Comparison of ENCODE assay signal across 18 cellular contexts in genomic region chr20:36183155-36183944, GRCh38.
"Had no signal": no experiment of that assay in that cellular context is flagged by ENCODE, and none has a peak within 500 bp of the region (broad histone marks: within the 10 kb centered on the region; RNA-seq: fewer than 3 reads in every experiment).

No MANE protein-coding gene starts in this region.

- H3K27ac Mint-ChIP-seq: activated CD8-positive, alpha-beta memory T cell treated with anti-CD3 and anti-CD28 coated beads, Interleukin-2, amount 10 ng/mL, durations not matched to agents 7 days and 5 days; activated T-cell treated with anti-CD3 and anti-CD28 coated beads, Interleukin-2, amount 50 U/mL, for 24 hours; memory B cell; nephron; T-helper 2 cell treated with Interferon-gamma antibody and Interleukin-4, amounts not matched to agents 5 μg/mL and 100 μg/mL, for 36 hours had no signal

- DNase-seq: activated CD4-positive, alpha-beta T cell treated with anti-CD3 and anti-CD28 coated beads, Interleukin-2, amount 50 U/mL, for 48 hours; activated CD8-positive, alpha-beta memory T cell treated with anti-CD3 and anti-CD28 coated beads, Interleukin-2, amount 10 ng/mL, durations not matched to agents 7 days and 5 days; activated effector memory CD4-positive, alpha-beta T cell treated with Interleukin-2 at 50 U/mL for 16 hours; activated naive CD4-positive, alpha-beta T cell treated with anti-CD3 and anti-CD28 coated beads, Interleukin-2, amount 50 U/mL, for 16 hours; activated T-cell treated with anti-CD3 and anti-CD28 coated beads, Interleukin-2, amount 50 U/mL, for 24 hours; gastrocnemius medialis; heart right ventricle; left ventricle myocardium inferior; occipital lobe; stimulated activated CD4-positive, alpha-beta T cell treated with anti-CD3 and anti-CD28 coated beads, Interleukin-1b, Interleukin-23, amount 100 ng/mL, for 48 hours; stomach had no signal

- H3K27me3 Mint-ChIP-seq: activated CD8-positive, alpha-beta memory T cell treated with anti-CD3 and anti-CD28 coated beads, Interleukin-2, amount 10 ng/mL, durations not matched to agents 7 days and 5 days; activated T-cell treated with anti-CD3 and anti-CD28 coated beads, Interleukin-2, amount 50 U/mL, for 24 hours; memory B cell had no signal

- H3K4me1 Mint-ChIP-seq: memory B cell, nephron had no signal

- H3K36me3 Mint-ChIP-seq: activated CD8-positive, alpha-beta memory T cell treated with anti-CD3 and anti-CD28 coated beads, Interleukin-2, amount 10 ng/mL, durations not matched to agents 7 days and 5 days; memory B cell had no signal

- H3K9me3 ChIP-seq: gastrocnemius medialis, heart right ventricle, left ventricle myocardium inferior, prostate gland, stomach had no signal

- H3K4me3 Mint-ChIP-seq: activated CD8-positive, alpha-beta memory T cell treated with anti-CD3 and anti-CD28 coated beads, Interleukin-2, amount 10 ng/mL, durations not matched to agents 7 days and 5 days; activated T-cell treated with anti-CD3 and anti-CD28 coated beads, Interleukin-2, amount 50 U/mL, for 24 hours; memory B cell; nephron; T-helper 2 cell treated with Interferon-gamma antibody and Interleukin-4, amounts not matched to agents 5 μg/mL and 100 μg/mL, for 36 hours had no signal

- H3K27me3 ChIP-seq: cardiac muscle cell, gastrocnemius medialis, heart right ventricle, stomach had no signal

- H3K4me3 ChIP-seq: cardiac muscle cell, gastrocnemius medialis, heart right ventricle, left ventricle myocardium inferior, prostate gland, stomach had no signal

- H3K36me3 ChIP-seq: gastrocnemius medialis, prostate gland had no signal

- H3K27ac ChIP-seq: cardiac muscle cell, gastrocnemius medialis, heart right ventricle, left ventricle myocardium inferior, prostate gland, stomach, VCaP had no signal

- H3K4me1 ChIP-seq: gastrocnemius medialis, left ventricle myocardium inferior, prostate gland, stomach had no signal

- ATAC-seq: activated CD8-positive, alpha-beta memory T cell treated with anti-CD3 and anti-CD28 coated beads, Interleukin-2, amount 10 ng/mL, durations not matched to agents 7 days and 5 days; gastrocnemius medialis; heart right ventricle; right cardiac atrium had no signal

- H3K9me3 Mint-ChIP-seq: activated T-cell treated with anti-CD3 and anti-CD28 coated beads, Interleukin-2, amount 50 U/mL, for 24 hours; memory B cell; nephron; T-helper 2 cell treated with Interferon-gamma antibody and Interleukin-4, amounts not matched to agents 5 μg/mL and 100 μg/mL, for 36 hours had no signal
